17 cellular contexts compared by ENCODE assay signal in genomic region chr16:84356176-84356575, GRCh38. TPM values are rescaled to one million over a fixed set of nuclear protein-coding genes. Genes with fewer than 3 reads are reported as not detected.
DNase-seq lines count a peak whose midpoint lies in the region; ATAC-seq, FAIRE-seq and TF ChIP-seq lines count a peak whose summit lies in the region.
"Had no signal": no experiment of that assay in that cellular context is flagged by ENCODE, and none has a peak within 500 bp of the region (broad histone marks: within the 10 kb centered on the region; RNA-seq: fewer than 3 reads in every experiment).

No MANE protein-coding gene starts in this region.

- H3K27me3 ChIP-seq in astrocyte (ENCODE audit: insufficient read depth, low read length) (peaks cover 10% of the 10 kb centered on the region), layer of hippocampus (ENCODE audit: control insufficient read depth, insufficient read depth, low read length) (no peaks in the 10 kb centered on the region)

- no peaks in the 10 kb centered on the region for H3K79me2 ChIP-seq in astrocyte (ENCODE audit: insufficient read depth, low read length)

- no peak overlapping the region for H2AFZ ChIP-seq in astrocyte (ENCODE audit: low read depth, low read length)

- no peak for FAIRE-seq in astrocyte (lab: Jason Lieb, UNC)
- FAIRE-seq: D721Med, H1, RCC 7860 had no signal

- no peak for TF ChIP-seq CTCF in astrocyte (IDR thresholded peaks at IDR 0.05; ENCODE audit: insufficient read depth, low read depth, low read length)

- H3K36me3 ChIP-seq in astrocyte (ENCODE audit: insufficient read depth, low read length), result no peaks in the 10 kb centered on the region
- H3K36me3 ChIP-seq: BE2C had no signal

- peaks cover 22% of the 10 kb centered on the region for H3K4me1 Mint-ChIP-seq in astrocyte (ENCODE audit: low read depth, unreplicated experiment)

- H3K4me1 ChIP-seq in astrocyte (ENCODE audit: insufficient read depth, low read length), result peaks cover 16% of the 10 kb centered on the region
- H3K4me1 ChIP-seq: BE2C had no signal

- no peak overlapping the region for H3K9ac ChIP-seq in astrocyte (ENCODE audit: low read length)
- H3K9ac ChIP-seq: KMS-11 had no signal

- H3K27ac ChIP-seq in astrocyte (ENCODE audit: low read depth, low read length) (no peak overlapping the region), layer of hippocampus (ENCODE audit: low read depth, low read length) (peak overlapping the region; percentile 60), substantia nigra (ENCODE audit: low read depth, low read length, poor library complexity, severe bottlenecking) (peak overlapping the region; percentile 92)
- H3K27ac ChIP-seq: KMS-11 had no signal

- no peak overlapping the region for H3K27ac Mint-ChIP-seq in astrocyte (ENCODE audit: unreplicated experiment)
- H3K27ac Mint-ChIP-seq: CD8-positive, alpha-beta T cell had no signal

- DNase-seq in NCI-H69 (lab: John Stamatoyannopoulos, UW) (peak; percentile 22), astrocyte (ENCODE audit: low read depth) (no peak), substantia nigra (lab: John Stamatoyannopoulos, UW) (peak in 8 of 49 donors; percentile 41 to 62 (median 52)), left ventricle myocardium superior (no peak)
- DNase-seq in stimulated activated CD4-positive, alpha-beta T cell treated with anti-CD3 and anti-CD28 coated beads, Interleukin-2, amount 100 ng/mL, for 24 hours, result no peak
- DNase-seq: BE2C; CD8-positive, alpha-beta T cell; DMS79; NCI-H1048; NCI-H524; SIG-M5 had no signal

- intact Hi-C loops in left ventricle myocardium superior (cut with micrococcal nuclease), result no loop called here

- H3K36me3 Mint-ChIP-seq in astrocyte (ENCODE audit: low read depth, unreplicated experiment), result no peaks in the 10 kb centered on the region
- H3K36me3 Mint-ChIP-seq: CD8-positive, alpha-beta T cell had no signal

- ATAC-seq in left ventricle myocardium superior, result no peak
- ATAC-seq in HG03095 (IDR thresholded peaks at IDR 0.05; ENCODE audit: unreplicated experiment), result no peak
- ATAC-seq: CD8-positive, alpha-beta T cell had no signal

- H4K20me1 ChIP-seq in astrocyte (ENCODE audit: insufficient read depth, low read length), result peaks cover 4% of the 10 kb centered on the region

- peak overlapping the region; percentile 58 for H3K4me2 ChIP-seq in astrocyte (ENCODE audit: low read length)
- H3K4me2 ChIP-seq: KMS-11 had no signal

- no peak overlapping the region for H3K4me3 ChIP-seq in astrocyte (ENCODE audit: insufficient read depth, low read depth, low read length)

- H3K4me3 Mint-ChIP-seq in astrocyte (ENCODE audit: unreplicated experiment), result no peak overlapping the region
- H3K4me3 Mint-ChIP-seq: CD8-positive, alpha-beta T cell had no signal

- H3K9me3 Mint-ChIP-seq in astrocyte (ENCODE audit: unreplicated experiment), result no peaks in the 10 kb centered on the region
- H3K9me3 Mint-ChIP-seq: CD8-positive, alpha-beta T cell had no signal

- no peaks in the 10 kb centered on the region for H3K9me3 ChIP-seq in astrocyte (ENCODE audit: insufficient read depth, low read depth, low read length)
- H3K9me3 ChIP-seq: BE2C had no signal

- H3K27me3 Mint-ChIP-seq in astrocyte (ENCODE audit: low read depth, unreplicated experiment), result peaks cover 33% of the 10 kb centered on the region

RNA-seq across cellular contexts. Expression of gene ATP2C2, which starts 12.2 kb away (rescaled TPM):
- total RNA-seq in astrocyte, result 0.29 and 0.41 TPM in 2 replicates
- total RNA-seq in left ventricle myocardium superior, result not detected
- total RNA-seq: CD8-positive, alpha-beta T cell had no signal
